1 cellular context compared by ENCODE assay signal in the genomic region with DNA sequence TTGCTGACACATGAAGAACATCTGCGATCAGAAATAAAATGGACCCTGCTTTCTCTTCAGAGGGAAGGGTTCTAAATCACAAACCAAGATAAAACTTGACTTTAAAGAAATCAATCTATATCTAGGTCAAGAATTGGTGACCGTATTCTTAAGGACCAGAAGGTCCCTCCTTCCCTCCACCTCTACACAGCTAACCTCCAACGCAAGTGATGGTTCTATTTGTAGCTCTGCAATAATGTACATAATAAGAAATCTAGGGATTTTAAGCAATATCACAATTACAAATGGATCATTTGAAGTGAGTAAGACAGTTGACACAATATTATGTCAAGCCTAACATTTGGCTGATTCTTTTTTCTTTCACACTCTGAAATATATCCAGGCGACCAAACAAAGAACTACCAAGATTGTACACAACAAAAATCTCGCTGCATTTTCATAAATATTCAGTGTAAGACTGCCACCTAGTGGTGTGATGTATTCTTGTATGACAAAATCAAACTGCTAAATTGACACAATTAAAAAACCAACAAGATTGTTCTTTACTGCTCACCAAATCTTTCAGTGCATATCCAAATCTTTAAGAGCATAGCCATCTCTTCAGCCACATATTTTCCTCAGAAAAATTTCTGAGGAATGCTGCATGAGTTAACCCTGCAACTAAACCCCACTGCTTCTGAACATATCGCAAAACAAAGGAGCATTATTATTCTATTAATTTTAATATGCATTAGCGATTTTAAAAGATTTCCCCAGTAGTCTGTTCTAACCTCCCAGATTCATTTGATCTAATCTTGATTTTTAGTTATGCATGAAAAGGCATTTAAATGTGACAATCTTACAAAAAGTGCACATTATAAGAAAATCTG.
TF ChIP-seq lines count a peak whose summit lies in the region.

No MANE protein-coding gene starts in this region.

TF ChIP-seq in HCT116, 20 proteins besides CTCF, POLR2A, EP300 and RAD21 (continued from another document):
- TF ChIP-seq, protein P1, sequence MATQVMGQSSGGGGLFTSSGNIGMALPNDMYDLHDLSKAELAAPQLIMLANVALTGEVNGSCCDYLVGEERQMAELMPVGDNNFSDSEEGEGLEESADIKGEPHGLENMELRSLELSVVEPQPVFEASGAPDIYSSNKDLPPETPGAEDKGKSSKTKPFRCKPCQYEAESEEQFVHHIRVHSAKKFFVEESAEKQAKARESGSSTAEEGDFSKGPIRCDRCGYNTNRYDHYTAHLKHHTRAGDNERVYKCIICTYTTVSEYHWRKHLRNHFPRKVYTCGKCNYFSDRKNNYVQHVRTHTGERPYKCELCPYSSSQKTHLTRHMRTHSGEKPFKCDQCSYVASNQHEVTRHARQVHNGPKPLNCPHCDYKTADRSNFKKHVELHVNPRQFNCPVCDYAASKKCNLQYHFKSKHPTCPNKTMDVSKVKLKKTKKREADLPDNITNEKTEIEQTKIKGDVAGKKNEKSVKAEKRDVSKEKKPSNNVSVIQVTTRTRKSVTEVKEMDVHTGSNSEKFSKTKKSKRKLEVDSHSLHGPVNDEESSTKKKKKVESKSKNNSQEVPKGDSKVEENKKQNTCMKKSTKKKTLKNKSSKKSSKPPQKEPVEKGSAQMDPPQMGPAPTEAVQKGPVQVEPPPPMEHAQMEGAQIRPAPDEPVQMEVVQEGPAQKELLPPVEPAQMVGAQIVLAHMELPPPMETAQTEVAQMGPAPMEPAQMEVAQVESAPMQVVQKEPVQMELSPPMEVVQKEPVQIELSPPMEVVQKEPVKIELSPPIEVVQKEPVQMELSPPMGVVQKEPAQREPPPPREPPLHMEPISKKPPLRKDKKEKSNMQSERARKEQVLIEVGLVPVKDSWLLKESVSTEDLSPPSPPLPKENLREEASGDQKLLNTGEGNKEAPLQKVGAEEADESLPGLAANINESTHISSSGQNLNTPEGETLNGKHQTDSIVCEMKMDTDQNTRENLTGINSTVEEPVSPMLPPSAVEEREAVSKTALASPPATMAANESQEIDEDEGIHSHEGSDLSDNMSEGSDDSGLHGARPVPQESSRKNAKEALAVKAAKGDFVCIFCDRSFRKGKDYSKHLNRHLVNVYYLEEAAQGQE (IDR thresholded peaks at IDR 0.05; ENCODE audit: low read depth): no peak
